19 cellular contexts compared by ENCODE assay signal in genomic region chr7:117800841-117801240, GRCh38.
DNase-seq lines count a peak whose midpoint lies in the region; ATAC-seq, FAIRE-seq and TF ChIP-seq lines count a peak whose summit lies in the region.
"Had no signal": no experiment of that assay in that cellular context is flagged by ENCODE, and none has a peak within 500 bp of the region (broad histone marks: within the 10 kb centered on the region; RNA-seq: fewer than 3 reads in every experiment).

No MANE protein-coding gene starts in this region.

- H3K27ac Mint-ChIP-seq in activated CD8-positive, alpha-beta T cell treated with anti-CD3 and anti-CD28 coated beads, Interleukin-2, amount 10 ng/mL, durations not matched to agents 7 days and 5 days = no peak overlapping the region
- H3K27ac Mint-ChIP-seq: CD8-positive, alpha-beta memory T cell had no signal

- no peaks in the 10 kb centered on the region for H3K9me1 ChIP-seq in K562 (ENCODE audit: control insufficient read depth, insufficient read depth, low read length)

- H3K27me3 ChIP-seq in K562 (ENCODE audit: control insufficient read depth in 2 of 2, insufficient read depth in 2 of 2, low read length in 2 of 2) (no peaks in the 10 kb centered on the region), prostate gland (replicated peaks; ENCODE audit: insufficient read depth) (no peaks in the 10 kb centered on the region)
- H3K27me3 ChIP-seq: BLaER1 had no signal

- in situ Hi-C loops in K562 (cut with MboI) = no loop called here

- 0 out of 3 replicates have a peak, but pooled peaks have one; percentile 28 for ATAC-seq in K562
- no peak for ATAC-seq in activated CD8-positive, alpha-beta T cell treated with anti-CD3 and anti-CD28 coated beads, Interleukin-2, amount 10 ng/mL, durations not matched to agents 7 days and 5 days
- ATAC-seq: HCT116 had no signal

- no peak for TF ChIP-seq POLR2A in K562 (conservative IDR thresholded peaks at IDR 0.05)
- no peak for TF ChIP-seq POLR2A in prostate gland (IDR thresholded peaks at IDR 0.05)

- FAIRE-seq in K562 (lab: Jason Lieb, UNC) = no peak
- FAIRE-seq: GM12892, GM19239 had no signal

- no peak for TF ChIP-seq RAD21 in K562 (CRISPR knock-in tag; conservative IDR thresholded peaks at IDR 0.05 in 1 of 2, IDR thresholded peaks at IDR 0.05 in 1 of 2)

- TF ChIP-seq CTCF in K562 (IDR thresholded peaks at IDR 0.05 in 2 of 3, conservative IDR thresholded peaks at IDR 0.05 in 1 of 3; ENCODE audit: insufficient read depth in 2 of 3, low read depth in 1 of 3, low read length in 3 of 3) (no peak), prostate gland (IDR thresholded peaks at IDR 0.05) (no peak)

- 0% methylated on average over 1 of the region's 1 CpG for WGBS in K562 (ENCODE audit: insufficient coverage, low coverage, missing lambda C conversion rate)
- 91% methylated on average over 1 of the region's 1 CpG for WGBS in prostate gland

- H3K27ac ChIP-seq in K562 (ENCODE audit: extremely low read depth, low read depth, low read length) = no peak overlapping the region
- H3K27ac ChIP-seq in prostate gland = no peak overlapping the region
- H3K27ac ChIP-seq: 22Rv1, BLaER1, HL-60 had no signal

- BruUV-seq in K562 (replicated peaks; lab: Mats Ljungman, UMichigan) = no TSS peak

- no peak overlapping the region for H2AFZ ChIP-seq in K562 (ENCODE audit: low read depth, low read length)

- intact Hi-C loops in K562 (cut with micrococcal nuclease) = no loop called here
- intact Hi-C loops in cardiac septum (cut with DNase I) = no loop called here
- intact Hi-C loops in prostate gland (cut with DNase I) = no loop called here

- H3K27me3 Mint-ChIP-seq in activated CD8-positive, alpha-beta T cell treated with anti-CD3 and anti-CD28 coated beads, Interleukin-2, amount 10 ng/mL, durations not matched to agents 7 days and 5 days (ENCODE audit: low read depth) = no peaks in the 10 kb centered on the region
- H3K27me3 Mint-ChIP-seq: CD8-positive, alpha-beta memory T cell had no signal

- POLR2A ChIA-PET in K562 (lab: Yijun Ruan, JAX) = no interaction called here
- POLR2A ChIA-PET in activated CD8-positive, alpha-beta T cell treated with anti-CD3 and anti-CD28 coated beads, Interleukin-2, amount 10 ng/mL, durations not matched to agents 7 days and 5 days (lab: Charles Lee) = no interaction called here

- H3K79me2 ChIP-seq in K562 (ENCODE audit: control insufficient read depth, insufficient read depth, low read length) = no peaks in the 10 kb centered on the region

- no peaks in the 10 kb centered on the region for H3K4me1 Mint-ChIP-seq in activated CD8-positive, alpha-beta T cell treated with anti-CD3 and anti-CD28 coated beads, Interleukin-2, amount 10 ng/mL, durations not matched to agents 7 days and 5 days (ENCODE audit: low read depth)
- H3K4me1 Mint-ChIP-seq: CD8-positive, alpha-beta memory T cell had no signal

- no peak overlapping the region for H3K9ac ChIP-seq in K562 (ENCODE audit: insufficient read depth in 1 of 2, low read depth in 2 of 2, low read length in 2 of 2)
- H3K9ac ChIP-seq: BLaER1 had no signal

- DNase-seq in DMS53 (lab: John Stamatoyannopoulos, UW) (peak; percentile 56), DMS53 treated with DMSO at 0.1 percent for 48 hours (lab: John Stamatoyannopoulos, UW; ENCODE audit: unreplicated experiment) (no peak), OCI-M1 (lab: John Stamatoyannopoulos, UW) (peak; percentile 31), K562 (ENCODE audit: extremely low read depth in 1 of 4, low spot score in 3 of 4) (no peak), cardiac septum (ENCODE audit: low spot score) (no peak), prostate gland (ENCODE audit: low spot score) (no peak)
- no peak for DNase-seq in activated CD8-positive, alpha-beta T cell treated with anti-CD3 and anti-CD28 coated beads, Interleukin-2, amount 10 ng/mL, durations not matched to agents 7 days and 5 days
- no peak for DNase-seq in activated naive CD4-positive, alpha-beta T cell treated with anti-CD3 and anti-CD28 coated beads, Interleukin-2, amount 50 U/mL, for 16 hours
- DNase-seq: Caco-2; CD8-positive, alpha-beta memory T cell; EL; GDM1; KBM-7 had no signal

- CTCF ChIA-PET in K562 (lab: Yijun Ruan, JAX; ENCODE audit: low intra/inter-chr PET ratio) = no interaction called here
- CTCF ChIA-PET in activated CD8-positive, alpha-beta T cell treated with anti-CD3 and anti-CD28 coated beads, Interleukin-2, amount 10 ng/mL, durations not matched to agents 7 days and 5 days (lab: Charles Lee) = no interaction called here

- H3K4me3 ChIP-seq in K562 (no peak overlapping the region), prostate gland (no peak overlapping the region)
- H3K4me3 ChIP-seq: BLaER1 had no signal

- H3K36me3 ChIP-seq in K562 (ENCODE audit: control insufficient read depth, insufficient read depth, low read length) (no peaks in the 10 kb centered on the region), prostate gland (no peaks in the 10 kb centered on the region)
- H3K36me3 ChIP-seq: BLaER1 had no signal

- H3K4me2 ChIP-seq in K562 (ENCODE audit: insufficient read depth, low read length) = no peak overlapping the region
- H3K4me2 ChIP-seq: BLaER1 had no signal

- no peaks in the 10 kb centered on the region for H3K9me3 ChIP-seq in K562 (replicated peaks; ENCODE audit: control insufficient read depth, insufficient read depth, low read depth, low read length)
- H3K9me3 ChIP-seq in prostate gland = no peaks in the 10 kb centered on the region
- H3K9me3 ChIP-seq: BLaER1, Caco-2 had no signal

- H3K4me1 ChIP-seq in K562 (replicated peaks in 1 of 2; ENCODE audit: control insufficient read depth in 2 of 2, insufficient read depth in 2 of 2, low read length in 2 of 2) = no peaks in the 10 kb centered on the region
- H3K4me1 ChIP-seq in prostate gland (replicated peaks) = no peaks in the 10 kb centered on the region
- H3K4me1 ChIP-seq: BLaER1, Caco-2 had no signal

- H4K20me1 ChIP-seq in K562 (replicated peaks; ENCODE audit: control insufficient read depth, insufficient read depth, low read length) = no peaks in the 10 kb centered on the region
- H4K20me1 ChIP-seq: BLaER1 had no signal

- no peak overlapping the region for H3K4me3 Mint-ChIP-seq in activated CD8-positive, alpha-beta T cell treated with anti-CD3 and anti-CD28 coated beads, Interleukin-2, amount 10 ng/mL, durations not matched to agents 7 days and 5 days
- H3K4me3 Mint-ChIP-seq: CD8-positive, alpha-beta memory T cell had no signal

- no peaks in the 10 kb centered on the region for H3K9me3 Mint-ChIP-seq in activated CD8-positive, alpha-beta T cell treated with anti-CD3 and anti-CD28 coated beads, Interleukin-2, amount 10 ng/mL, durations not matched to agents 7 days and 5 days (ENCODE audit: insufficient read depth)

- TF ChIP-seq EP300 in K562 (IDR thresholded peaks at IDR 0.05; ENCODE audit: low read length) = no peak

- no peaks in the 10 kb centered on the region for H3K36me3 Mint-ChIP-seq in activated CD8-positive, alpha-beta T cell treated with anti-CD3 and anti-CD28 coated beads, Interleukin-2, amount 10 ng/mL, durations not matched to agents 7 days and 5 days (ENCODE audit: low read depth)
- H3K36me3 Mint-ChIP-seq: CD8-positive, alpha-beta memory T cell had no signal

TF ChIP-seq in K562, 482 proteins besides CTCF, POLR2A, EP300 and RAD21 (continues in another document):
- no peak for TF ChIP-seq BCOR (IDR thresholded peaks at IDR 0.05)
- TF ChIP-seq ELK3 (CRISPR knock-in tag; IDR thresholded peaks at IDR 0.05) = no peak
- TF ChIP-seq GABPB1 (CRISPR knock-in tag; IDR thresholded peaks at IDR 0.05) = no peak
- TF ChIP-seq CTCFL (IDR thresholded peaks at IDR 0.05; ENCODE audit: borderline replicate concordance, insufficient read depth, low read depth, low read length, poor library complexity, severe bottlenecking) = no peak
- no peak for TF ChIP-seq ZNF699 (CRISPR knock-in tag; IDR thresholded peaks at IDR 0.05; ENCODE audit: insufficient replicate concordance)
- no peak for TF ChIP-seq TBL1XR1 (IDR thresholded peaks at IDR 0.05; ENCODE audit: low read length in 2 of 2)
- TF ChIP-seq ZNF146 (CRISPR knock-in tag; IDR thresholded peaks at IDR 0.05; ENCODE audit: unreplicated experiment) = no peak
- TF ChIP-seq NR2F6 (CRISPR knock-in tag; IDR thresholded peaks at IDR 0.05) = no peak
- TF ChIP-seq FOSL1 (tag; conservative IDR thresholded peaks at IDR 0.05) = no peak
- TF ChIP-seq CBX3 (IDR thresholded peaks at IDR 0.05; ENCODE audit: borderline replicate concordance in 1 of 2, low read length in 2 of 2) = no peak
- TF ChIP-seq USF2 (CRISPR knock-in tag; IDR thresholded peaks at IDR 0.05) = no peak
- TF ChIP-seq ZNF75A (CRISPR knock-in tag; IDR thresholded peaks at IDR 0.05) = no peak
- no peak for TF ChIP-seq SMARCC2 (IDR thresholded peaks at IDR 0.05; ENCODE audit: low read depth)
- TF ChIP-seq ZNF41 (CRISPR knock-in tag; conservative IDR thresholded peaks at IDR 0.05) = no peak

Comparison
In these comparisons a context has a peak if more than half of its experiments do, and no peak if none do; other contexts are left out.
1. DNase-seq: peak in DMS53 (single experiment) and OCI-M1 (single experiment); none in DMS53 treated with DMSO at 0.1 percent for 48 hours (single experiment), K562 (0 of 4), cardiac septum (single experiment), prostate gland (single experiment), activated CD8-positive, alpha-beta T cell treated with anti-CD3 and anti-CD28 coated beads, Interleukin-2, amount 10 ng/mL, durations not matched to agents 7 days and 5 days (single experiment) and activated naive CD4-positive, alpha-beta T cell treated with anti-CD3 and anti-CD28 coated beads, Interleukin-2, amount 50 U/mL, for 16 hours (single experiment).